13 cellular contexts compared by ENCODE assay signal in the genomic region with DNA sequence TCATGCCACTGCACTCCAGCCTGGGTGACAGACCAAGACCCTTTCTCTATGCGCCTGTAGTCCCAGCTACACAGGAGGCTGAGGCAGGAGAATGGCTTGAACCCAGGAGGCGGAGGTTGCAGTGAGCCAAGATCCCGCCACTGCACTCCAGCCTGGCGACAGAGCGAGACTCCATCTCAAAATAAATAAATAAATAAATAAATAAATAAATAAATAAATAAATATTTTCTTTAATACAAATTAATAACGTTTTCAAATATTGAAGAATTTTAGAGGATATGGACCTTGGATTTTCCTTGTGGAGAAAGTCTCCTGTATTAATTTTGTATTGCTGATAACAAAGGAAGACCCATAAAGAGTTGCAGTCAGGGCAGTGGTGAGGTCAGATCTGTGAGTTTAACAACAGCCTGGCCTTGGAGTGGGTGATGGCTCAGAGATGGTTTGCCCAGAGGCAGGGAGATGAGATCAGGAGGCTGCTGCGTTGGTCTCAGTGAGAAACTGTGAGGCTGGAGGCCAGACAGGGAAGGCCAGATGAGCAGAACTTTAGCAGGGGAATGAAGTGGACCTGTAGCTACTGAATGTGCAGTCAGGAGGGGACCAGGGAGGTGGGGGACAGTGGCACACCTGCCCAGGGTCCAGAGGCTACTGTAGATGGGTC. TPM values are rescaled to one million over a fixed set of nuclear protein-coding genes. Genes with fewer than 3 reads are reported as not detected.
DNase-seq lines count a peak whose midpoint lies in the region; ATAC-seq and TF ChIP-seq lines count a peak whose summit lies in the region.
"Had no signal": no experiment of that assay in that cellular context is flagged by ENCODE, and none has a peak within 500 bp of the region (broad histone marks: within the 10 kb centered on the region; RNA-seq: fewer than 3 reads in every experiment).

No MANE protein-coding gene starts in this region.

- CTCF ChIA-PET in CD8-positive, alpha-beta memory T cell (lab: Charles Lee) = no interaction called here

- POLR2A ChIA-PET in CD8-positive, alpha-beta memory T cell (lab: Charles Lee) = no interaction called here

- no peaks in the 10 kb centered on the region for H3K4me1 Mint-ChIP-seq in CD8-positive, alpha-beta memory T cell

- H3K4me3 Mint-ChIP-seq in CD8-positive, alpha-beta memory T cell = no peak overlapping the region
- H3K4me3 Mint-ChIP-seq: activated CD4-positive, alpha-beta T cell treated with anti-CD3 and anti-CD28 coated beads, Interleukin-2, amount 10 ng/mL, durations not matched to agents 7 days and 5 days; activated naive CD8-positive, alpha-beta T cell had no signal

- TF ChIP-seq POLR2A in lower leg skin (IDR thresholded peaks at IDR 0.05) (no peak), esophagus squamous epithelium (IDR thresholded peaks at IDR 0.05) (no peak)

- H3K36me3 Mint-ChIP-seq in CD8-positive, alpha-beta memory T cell = no peaks in the 10 kb centered on the region
- H3K36me3 Mint-ChIP-seq: activated naive CD8-positive, alpha-beta T cell had no signal

- no peak overlapping the region for H3K4me3 ChIP-seq in CD8-positive, alpha-beta memory T cell (ENCODE audit: low read length)
- H3K4me3 ChIP-seq in lower leg skin (ENCODE audit: low read depth, poor library complexity, severe bottlenecking) (no peak overlapping the region), esophagus squamous epithelium (no peak overlapping the region)
- H3K4me3 ChIP-seq: cardiac muscle cell had no signal

- no peaks in the 10 kb centered on the region for H3K9me3 Mint-ChIP-seq in CD8-positive, alpha-beta memory T cell
- H3K9me3 Mint-ChIP-seq: activated CD4-positive, alpha-beta T cell treated with anti-CD3 and anti-CD28 coated beads, Interleukin-2, amount 10 ng/mL, durations not matched to agents 7 days and 5 days had no signal

- no peaks in the 10 kb centered on the region for H3K36me3 ChIP-seq in CD8-positive, alpha-beta memory T cell (ENCODE audit: insufficient read depth, low read length)
- no peaks in the 10 kb centered on the region for H3K36me3 ChIP-seq in esophagus squamous epithelium
- H3K36me3 ChIP-seq: cardiac muscle cell had no signal

- H3K27ac ChIP-seq in CD8-positive, alpha-beta memory T cell (ENCODE audit: low read depth, low read length) = no peak overlapping the region
- no peak overlapping the region for H3K27ac ChIP-seq in esophagus squamous epithelium
- H3K27ac ChIP-seq: cardiac muscle cell had no signal

- peak; percentile 49 for ATAC-seq in left colon

- H3K27me3 Mint-ChIP-seq in CD8-positive, alpha-beta memory T cell = peaks cover 0 to 8% of the 10 kb centered on the region in 2 donors
- H3K27me3 Mint-ChIP-seq: activated naive CD8-positive, alpha-beta T cell had no signal

- no peaks in the 10 kb centered on the region for H3K9me3 ChIP-seq in CD8-positive, alpha-beta memory T cell (ENCODE audit: low read length)
- no peaks in the 10 kb centered on the region for H3K9me3 ChIP-seq in esophagus squamous epithelium

- DNase-seq in DMS53 (lab: John Stamatoyannopoulos, UW) (peak; percentile 87), RKO (ENCODE audit: low spot score) (peak; percentile 34), left colon (no peak), lower leg skin (ENCODE audit: low spot score in 2 of 2) (no peak), esophagus squamous epithelium (lab: John Stamatoyannopoulos, UW) (no peak)
- no peak for DNase-seq in CD8-positive, alpha-beta memory T cell
- DNase-seq: activated CD4-positive, alpha-beta T cell treated with anti-CD3 and anti-CD28 coated beads, Interleukin-2, amount 10 ng/mL, durations not matched to agents 7 days and 5 days; effector CD4-positive, alpha-beta T cell; NCI-H2081 treated with DMSO at 0.1 percent for 48 hours; OCI-M1; stimulated activated CD4-positive, alpha-beta T cell treated with anti-CD3 and anti-CD28 coated beads, Interleukin-2, amount 100 ng/mL, for 24 hours had no signal

- WGBS in lower leg skin, 2 donors = 79 to 86% methylated on average over 7 of the region's 7 CpGs
- 78 to 83% methylated on average over 7 of the region's 7 CpGs for WGBS in esophagus squamous epithelium, 2 donors

- TF ChIP-seq CTCF in lower leg skin (IDR thresholded peaks at IDR 0.05) (no peak), esophagus squamous epithelium (IDR thresholded peaks at IDR 0.05) (no peak)

- H3K27me3 ChIP-seq in CD8-positive, alpha-beta memory T cell (ENCODE audit: insufficient read depth, low read length, poor library complexity, severe bottlenecking) = no peaks in the 10 kb centered on the region
- H3K27me3 ChIP-seq in esophagus squamous epithelium = peaks cover 0 to 11% (median 0%) of the 10 kb centered on the region in 4 donors
- H3K27me3 ChIP-seq: cardiac muscle cell had no signal

- no peaks in the 10 kb centered on the region for H3K4me1 ChIP-seq in CD8-positive, alpha-beta memory T cell (ENCODE audit: insufficient read depth, low read length)
- no peaks in the 10 kb centered on the region for H3K4me1 ChIP-seq in esophagus squamous epithelium

- H3K27ac Mint-ChIP-seq in CD8-positive, alpha-beta memory T cell = peak overlapping the region in 2 of 8 donors; percentile 51 to 97
- H3K27ac Mint-ChIP-seq: activated CD4-positive, alpha-beta T cell treated with anti-CD3 and anti-CD28 coated beads, Interleukin-2, amount 10 ng/mL, durations not matched to agents 7 days and 5 days; activated naive CD8-positive, alpha-beta T cell had no signal

- intact Hi-C loops in left colon (cut with DNase I, micrococcal nuclease) = no loop called here
- intact Hi-C loops in lower leg skin (cut with DNase I; ENCODE audit: low total_unique reads) = no loop called here
- intact Hi-C loops in esophagus squamous epithelium (cut with DNase I) = no loop called here

RNA-seq across cellular contexts. Expression of gene ASGR1, which starts 4.4 kb away (rescaled TPM):
- under 1 TPM; 0.37 to 0.42 TPM for total RNA-seq in left colon
- under 1 TPM; 0.46 to 0.55 TPM for total RNA-seq in CD8-positive, alpha-beta memory T cell
- polyA plus RNA-seq in CD8-positive, alpha-beta memory T cell = not detected
- 1 to 10 TPM; 1.3 to 6.6 (median 4.2) TPM for total RNA-seq in lower leg skin
- total RNA-seq in esophagus squamous epithelium = 1 to 10 TPM in 1 of 4 donors, under 1 TPM in 2, not detected in 1; 0.42 to 1.1 (median 0.97) TPM

RNA-seq across cellular contexts. Expression of gene DLG4, which starts 36.1 kb away (rescaled TPM):
- total RNA-seq in left colon (1 to 10 TPM; 4.0 to 7.3 TPM), lower leg skin (1 to 10 TPM; 2.7 to 7.7 (median 4.7) TPM), esophagus squamous epithelium (10 to 100 TPM in 1 of 4 donors, 1 to 10 TPM in 3; 2.6 to 13.9 (median 6.0) TPM)
- total RNA-seq in CD8-positive, alpha-beta memory T cell = 1 to 10 TPM; 3.5 to 4.4 TPM
- polyA plus RNA-seq in CD8-positive, alpha-beta memory T cell = 0.45 TPM

RNA-seq across cellular contexts. Expression of gene ACADVL, which starts 36.2 kb away (rescaled TPM):
- total RNA-seq in left colon = 1,000 to 10,000 TPM in 1 of 2 donors, 100 to 1,000 TPM in 1; 784 to 1,134 TPM
- total RNA-seq in CD8-positive, alpha-beta memory T cell = 100 to 1,000 TPM; 281 to 288 TPM
- 109 TPM for polyA plus RNA-seq in CD8-positive, alpha-beta memory T cell
- 1,000 to 10,000 TPM in 1 of 4 donors, 100 to 1,000 TPM in 3; 703 to 1,179 (median 863) TPM for total RNA-seq in lower leg skin
- 100 to 1,000 TPM; 453 to 742 (median 464) TPM for total RNA-seq in esophagus squamous epithelium

RNA-seq across cellular contexts. Expression of gene DVL2, which starts 50.8 kb away (rescaled TPM):
- 10 to 100 TPM; 30.9 to 34.9 TPM for total RNA-seq in left colon
- 10 to 100 TPM; 61.8 to 65.5 TPM for total RNA-seq in CD8-positive, alpha-beta memory T cell
- 24.0 TPM for polyA plus RNA-seq in CD8-positive, alpha-beta memory T cell
- total RNA-seq in lower leg skin = 10 to 100 TPM; 51.7 to 87.5 (median 67.8) TPM
- total RNA-seq in esophagus squamous epithelium = 10 to 100 TPM; 21.4 to 58.0 (median 37.3) TPM

RNA-seq across cellular contexts. Expression of gene PHF23, which starts 55.7 kb away (rescaled TPM):
- total RNA-seq in left colon (10 to 100 TPM; 33.9 to 44.1 TPM), lower leg skin (10 to 100 TPM; 23.4 to 32.5 (median 27.9) TPM), esophagus squamous epithelium (10 to 100 TPM; 24.7 to 30.6 (median 27.0) TPM)
- total RNA-seq in CD8-positive, alpha-beta memory T cell = 10 to 100 TPM; 48.0 to 51.9 TPM
- polyA plus RNA-seq in CD8-positive, alpha-beta memory T cell = 25.8 TPM

Comparison
In these comparisons a context has a peak if more than half of its experiments do, and no peak if none do; other contexts are left out.
1. DNase-seq: peak in DMS53 (single experiment) and RKO (single experiment); none in left colon (0 of 2), CD8-positive, alpha-beta memory T cell (0 of 5), lower leg skin (0 of 2) and esophagus squamous epithelium (single experiment).